In the genomic region with DNA sequence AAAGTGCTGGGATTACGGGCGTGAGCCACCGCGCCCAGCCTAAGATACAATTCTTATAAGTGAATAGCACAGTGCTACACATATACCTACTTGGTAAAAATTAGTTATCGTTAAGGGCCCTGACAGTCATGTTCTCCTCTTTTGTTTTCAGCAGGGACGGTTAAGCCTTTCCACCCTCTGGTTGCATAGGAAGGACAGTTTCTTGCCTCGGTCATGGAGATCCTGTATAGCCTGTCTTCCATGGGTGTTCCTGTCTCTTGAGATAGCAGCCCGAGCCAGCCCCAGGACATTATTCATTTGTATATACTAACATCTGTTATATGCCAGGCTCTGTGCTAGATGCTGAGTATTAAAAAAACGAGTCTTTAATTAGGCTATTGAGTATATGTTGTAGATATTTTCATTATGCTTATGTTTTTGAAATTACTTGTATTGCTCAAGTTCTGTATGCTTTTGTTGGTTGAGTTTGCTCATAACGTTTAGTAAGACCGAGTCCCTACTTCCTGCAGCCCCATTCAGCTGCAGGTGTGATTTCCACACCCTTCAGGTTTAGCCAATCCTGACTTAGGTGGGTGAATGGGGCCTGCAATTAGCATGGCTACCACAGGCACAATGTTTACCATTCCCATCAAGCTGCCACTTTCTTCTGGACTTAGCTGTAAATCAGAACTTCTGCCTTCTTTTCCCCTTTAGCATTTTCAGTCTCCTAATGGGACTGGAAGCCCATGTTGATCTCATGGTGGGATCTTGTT, we compare ENCODE assay signal across 20 cellular contexts. TPM values are rescaled to one million over a fixed set of nuclear protein-coding genes. Genes with fewer than 3 reads are reported as not detected.
DNase-seq lines count a peak whose midpoint lies in the region; ATAC-seq and TF ChIP-seq lines count a peak whose summit lies in the region.
"Had no signal": no experiment of that assay in that cellular context is flagged by ENCODE, and none has a peak within 500 bp of the region (broad histone marks: within the 10 kb centered on the region; RNA-seq: fewer than 3 reads in every experiment).

No MANE protein-coding gene starts in this region.

- H3K9me3 ChIP-seq in H9 (ENCODE audit: control insufficient read depth, low read depth, low read length) (no peaks in the 10 kb centered on the region), colonic mucosa (no peaks in the 10 kb centered on the region)
- H3K9me3 ChIP-seq: right atrium auricular region, testis had no signal

- H3K4me1 ChIP-seq in H9 (ENCODE audit: insufficient read depth, low read length) = peaks cover 2% of the 10 kb centered on the region; the same call in 1 of the 2 replicates
- H3K4me1 ChIP-seq in colonic mucosa = peaks cover 10% of the 10 kb centered on the region
- H3K4me1 ChIP-seq: testis had no signal

- no peak overlapping the region for H3K4me3 ChIP-seq in colonic mucosa
- H3K4me3 ChIP-seq: lung, right atrium auricular region, testis had no signal

- peaks cover 78% of the 10 kb centered on the region for H3K4me1 Mint-ChIP-seq in activated CD4-positive, alpha-beta T cell treated with anti-CD3 and anti-CD28 coated beads for 36 hours
- peaks cover 23 to 48% of the 10 kb centered on the region in 2 experiments for H3K4me1 Mint-ChIP-seq in H9
- peaks cover 66 to 70% of the 10 kb centered on the region in 2 donors for H3K4me1 Mint-ChIP-seq in natural killer cell treated with Interleukin-12 subunit alpha and Interleukin-12 subunit beta and Interleukin-15 and Interleukin-18, amount 100 ng/mL, for 72 hours (ENCODE audit: low read depth in 2 of 2)

- H3K56ac ChIP-seq in H9 (ENCODE audit: insufficient read length, low read depth, low read length) = no peak overlapping the region

- intact Hi-C loops in activated CD4-positive, alpha-beta T cell treated with anti-CD3 and anti-CD28 coated beads for 36 hours (cut with DNase I, micrococcal nuclease) = loop anchor here (2.0 kb wide), 1 partner anchor 22 kb away; no protein-coding TSS in a partner anchor
- intact Hi-C loops in colonic mucosa (cut with DNase I) = no loop called here

- no CpG with 5 or more reads among the region's 11 CpGs for WGBS in H9 (ENCODE audit: extremely low coverage, insufficient read length, low lambda C conversion rate)

- no peak overlapping the region for H3K27ac Mint-ChIP-seq in activated CD4-positive, alpha-beta T cell treated with anti-CD3 and anti-CD28 coated beads for 36 hours
- H3K27ac Mint-ChIP-seq in H9 = peak overlapping the region in 2 of 3 experiments; percentile 58 to 80; a peak in 2 of 7 replicates
- peak overlapping the region; percentile 34 to 70 for H3K27ac Mint-ChIP-seq in natural killer cell treated with Interleukin-12 subunit alpha and Interleukin-12 subunit beta and Interleukin-15 and Interleukin-18, amount 100 ng/mL, for 72 hours
- H3K27ac Mint-ChIP-seq: dendritic cell treated with granulocyte-macrophage colony-stimulating factor and Interleukin-4, amounts not matched to agents 40 ng/mL and 50 ng/mL, for 4 days had no signal

- H4K91ac ChIP-seq in H9 (ENCODE audit: insufficient read length, low read depth, low read length) = no peak overlapping the region

- peaks cover 3% of the 10 kb centered on the region for H3K36me3 Mint-ChIP-seq in activated CD4-positive, alpha-beta T cell treated with anti-CD3 and anti-CD28 coated beads for 36 hours (ENCODE audit: low read depth)
- H3K36me3 Mint-ChIP-seq in H9 (ENCODE audit: insufficient read depth in 1 of 3, low read depth in 3 of 3) = peaks cover 4 to 15% (median 7%) of the 10 kb centered on the region in 3 experiments; a peak in 6 of 7 replicates
- no peaks in the 10 kb centered on the region for H3K36me3 Mint-ChIP-seq in natural killer cell treated with Interleukin-12 subunit alpha and Interleukin-12 subunit beta and Interleukin-15 and Interleukin-18, amount 100 ng/mL, for 72 hours

- no peaks in the 10 kb centered on the region for H4K20me1 ChIP-seq in H9 (ENCODE audit: control insufficient read depth, insufficient read depth, insufficient read length)

- DNase-seq in activated CD4-positive, alpha-beta T cell treated with anti-CD3 and anti-CD28 coated beads for 36 hours = no peak
- no peak for DNase-seq in activated CD4-positive, alpha-beta T cell treated with anti-CD3 and anti-CD28 coated beads, Interleukin-2, amount 50 U/mL, for 1 hour
- DNase-seq in H9 = peak; percentile 47
- peak; percentile 62 for DNase-seq in colonic mucosa
- no peak for DNase-seq in natural killer cell treated with Interleukin-12 subunit alpha and Interleukin-12 subunit beta and Interleukin-15 and Interleukin-18, amount 100 ng/mL, for 72 hours (ENCODE audit: low spot score)
- no peak for DNase-seq in MV-4-11 (lab: John Stamatoyannopoulos, UW)
- DNase-seq: ACHN; activated CD4-positive, alpha-beta T cell treated with anti-CD3 and anti-CD28 coated beads for 48 hours; activated effector memory CD4-positive, alpha-beta T cell treated with Interleukin-2 at 50 U/mL for 16 hours; amniotic stem cell; DMS79; NCI-H2029 treated with DMSO at 0.1 percent for 48 hours; SHP77; T-cell; testis had no signal

- no peak overlapping the region for H3K27ac ChIP-seq in H9 (ENCODE audit: insufficient read length, low read depth, low read length)
- H3K27ac ChIP-seq in colonic mucosa = peak overlapping the region; percentile 29
- H3K27ac ChIP-seq: right atrium auricular region, testis had no signal

- no peaks in the 10 kb centered on the region for H3K27me3 Mint-ChIP-seq in activated CD4-positive, alpha-beta T cell treated with anti-CD3 and anti-CD28 coated beads for 36 hours
- H3K27me3 Mint-ChIP-seq in H9 (ENCODE audit: low read depth) = no peaks in the 10 kb centered on the region
- no peaks in the 10 kb centered on the region for H3K27me3 Mint-ChIP-seq in natural killer cell treated with Interleukin-12 subunit alpha and Interleukin-12 subunit beta and Interleukin-15 and Interleukin-18, amount 100 ng/mL, for 72 hours
- H3K27me3 Mint-ChIP-seq: dendritic cell treated with granulocyte-macrophage colony-stimulating factor and Interleukin-4, amounts not matched to agents 40 ng/mL and 50 ng/mL, for 4 days; T-cell had no signal

- H3K27me3 ChIP-seq in H9 (ENCODE audit: insufficient read depth, low read length) (no peaks in the 10 kb centered on the region), colonic mucosa (no peaks in the 10 kb centered on the region)
- H3K27me3 ChIP-seq: right atrium auricular region, testis had no signal

- H3K9ac ChIP-seq in H9 (ENCODE audit: extremely low read depth, insufficient read length, low read length) (no peak overlapping the region), colonic mucosa (ENCODE audit: low read depth in 2 of 2, low read length in 2 of 2) (no peak overlapping the region)

- no peak overlapping the region for H2BK120ac ChIP-seq in H9 (ENCODE audit: low read depth, low read length, poor library complexity, severe bottlenecking)

- peak; percentile 27 for ATAC-seq in activated CD4-positive, alpha-beta T cell treated with anti-CD3 and anti-CD28 coated beads for 36 hours
- ATAC-seq in natural killer cell treated with Interleukin-12 subunit alpha and Interleukin-12 subunit beta and Interleukin-15 and Interleukin-18, amount 100 ng/mL, for 72 hours = peak; percentile 63 to 68
- ATAC-seq in HG03354 (IDR thresholded peaks at IDR 0.05; ENCODE audit: poor library complexity, severe bottlenecking, unreplicated experiment) = no peak
- ATAC-seq in HG02970 (IDR thresholded peaks at IDR 0.05; ENCODE audit: low FRiP score, unreplicated experiment) = no peak

- H2AK5ac ChIP-seq in H9 (ENCODE audit: insufficient read length, low read length) = no peak overlapping the region

- no peak overlapping the region for H2BK12ac ChIP-seq in H9 (ENCODE audit: insufficient read length, low read depth, low read length)

- H2BK15ac ChIP-seq in H9 (ENCODE audit: low read depth, low read length) = no peak overlapping the region

- no peak overlapping the region for H4K5ac ChIP-seq in H9 (ENCODE audit: insufficient read length, low read depth, low read length)

- H3K23me2 ChIP-seq in H9 (ENCODE audit: insufficient read length, low read depth, low read length, poor library complexity, severe bottlenecking) = no peaks in the 10 kb centered on the region

- CTCF ChIA-PET in activated CD4-positive, alpha-beta T cell treated with anti-CD3 and anti-CD28 coated beads for 36 hours (lab: Charles Lee) = interaction anchor here (0.7 to 5.4 kb wide), 20 partner anchors 8 to 184 kb away, joined by 3 to 34 read pairs (median 4); a partner anchor contains a TSS

- H3K14ac ChIP-seq in H9 (ENCODE audit: insufficient read depth, low read length) = no peak overlapping the region

- H3K23ac ChIP-seq in H9 (ENCODE audit: insufficient read length, low read depth, low read length) = no peak overlapping the region

- no peak overlapping the region for H2BK5ac ChIP-seq in H9 (ENCODE audit: insufficient read length, low read length)

- TF ChIP-seq CTCF in H9 (conservative IDR thresholded peaks at IDR 0.05) (no peak), colonic mucosa (IDR thresholded peaks at IDR 0.05) (no peak)

- no peak overlapping the region for H2AFZ ChIP-seq in H9 (ENCODE audit: low read length)

- H3K9me3 Mint-ChIP-seq in activated CD4-positive, alpha-beta T cell treated with anti-CD3 and anti-CD28 coated beads for 36 hours (ENCODE audit: low read depth) = no peaks in the 10 kb centered on the region
- peaks cover 7 to 11% of the 10 kb centered on the region in 2 experiments; a peak in 4 of 5 replicates for H3K9me3 Mint-ChIP-seq in H9
- no peaks in the 10 kb centered on the region for H3K9me3 Mint-ChIP-seq in natural killer cell treated with Interleukin-12 subunit alpha and Interleukin-12 subunit beta and Interleukin-15 and Interleukin-18, amount 100 ng/mL, for 72 hours
- H3K9me3 Mint-ChIP-seq: dendritic cell treated with granulocyte-macrophage colony-stimulating factor and Interleukin-4, amounts not matched to agents 40 ng/mL and 50 ng/mL, for 4 days; T-cell had no signal

- H3K4me3 Mint-ChIP-seq in activated CD4-positive, alpha-beta T cell treated with anti-CD3 and anti-CD28 coated beads for 36 hours = no peak overlapping the region
- no peak overlapping the region for H3K4me3 Mint-ChIP-seq in H9
- H3K4me3 Mint-ChIP-seq in natural killer cell treated with Interleukin-12 subunit alpha and Interleukin-12 subunit beta and Interleukin-15 and Interleukin-18, amount 100 ng/mL, for 72 hours = peak overlapping the region; percentile 40
- H3K4me3 Mint-ChIP-seq: dendritic cell treated with granulocyte-macrophage colony-stimulating factor and Interleukin-4, amounts not matched to agents 40 ng/mL and 50 ng/mL, for 4 days; T-cell had no signal

- H3K36me3 ChIP-seq in colonic mucosa = no peaks in the 10 kb centered on the region
- H3K36me3 ChIP-seq: right atrium auricular region had no signal

- H3K18ac ChIP-seq in H9 (ENCODE audit: insufficient read length, low read depth, low read length) = no peak overlapping the region

- no peak overlapping the region for H2BK20ac ChIP-seq in H9 (ENCODE audit: low read depth, low read length, poor library complexity, severe bottlenecking)

- peaks cover 4% of the 10 kb centered on the region; the same call in 1 of the 2 replicates for H3K79me2 ChIP-seq in H9 (ENCODE audit: insufficient read depth, low read length)

- no peak overlapping the region for H3T11ph ChIP-seq in H9 (ENCODE audit: low read length)

- POLR2A ChIA-PET in activated CD4-positive, alpha-beta T cell treated with anti-CD3 and anti-CD28 coated beads for 36 hours (lab: Charles Lee) = interaction anchor here (0.6 kb wide), 1 partner anchor 45 kb away, joined by 3 read pairs; no protein-coding TSS in a partner anchor

- H3K4ac ChIP-seq in H9 (ENCODE audit: low read depth, low read length) = no peak overlapping the region

- H3K79me1 ChIP-seq in H9 (ENCODE audit: insufficient read depth, low read depth, low read length, poor library complexity, severe bottlenecking) = no peaks in the 10 kb centered on the region

- H3K4me2 ChIP-seq in H9 (ENCODE audit: insufficient read depth, insufficient read length, low read length) = no peak overlapping the region

- no peak overlapping the region for H4K8ac ChIP-seq in H9 (replicated peaks; ENCODE audit: insufficient read length, low read depth, low read length)

RNA-seq across cellular contexts. Expression of a gene that starts 24.8 kb away (rescaled TPM):
- 10 to 100 TPM; 61.2 to 85.2 TPM for total RNA-seq in activated CD4-positive, alpha-beta T cell treated with anti-CD3 and anti-CD28 coated beads for 36 hours
- total RNA-seq in H9 (2021) (20.9 and 22.2 TPM in 2 replicates), colonic mucosa (10 to 100 TPM; 33.7 to 64.5 TPM)
- 100 to 1,000 TPM in 1 of 2 donors, 10 to 100 TPM in 1; 90.4 to 135 TPM for total RNA-seq in natural killer cell treated with Interleukin-12 subunit alpha and Interleukin-12 subunit beta and Interleukin-15 and Interleukin-18, amount 100 ng/mL, for 72 hours

Comparison
In these comparisons a context has a peak if more than half of its experiments do, and no peak if none do; other contexts are left out.
1. ATAC-seq: peak in activated CD4-positive, alpha-beta T cell treated with anti-CD3 and anti-CD28 coated beads for 36 hours (single experiment) and natural killer cell treated with Interleukin-12 subunit alpha and Interleukin-12 subunit beta and Interleukin-15 and Interleukin-18, amount 100 ng/mL, for 72 hours (2 of 2); none in HG03354 (single experiment) and HG02970 (single experiment).
2. DNase-seq: peak in H9 (single experiment) and colonic mucosa (single experiment); none in activated CD4-positive, alpha-beta T cell treated with anti-CD3 and anti-CD28 coated beads for 36 hours (single experiment), activated CD4-positive, alpha-beta T cell treated with anti-CD3 and anti-CD28 coated beads, Interleukin-2, amount 50 U/mL, for 1 hour (single experiment), natural killer cell treated with Interleukin-12 subunit alpha and Interleukin-12 subunit beta and Interleukin-15 and Interleukin-18, amount 100 ng/mL, for 72 hours (single experiment) and MV-4-11 (single experiment).